ENCODE assay signal across 8 cellular contexts in genomic region chr3:15427182-15427880, GRCh38. TPM values are rescaled to one million over a fixed set of nuclear protein-coding genes. Genes with fewer than 3 reads are reported as not detected.
A peak's percentile ranks its signal among the peaks of the same experiment; 100 is the strongest.
DNase-seq lines count a peak whose midpoint lies in the region; ATAC-seq, FAIRE-seq and TF ChIP-seq lines count a peak whose summit lies in the region.

EAF1 (plus strand) TSS chr3:15427598; CDS start chr3:15427780, 182 bp downstream.
METTL6 (minus strand) TSS chr3:15427544; CDS start chr3:15426511, 1,033 bp downstream.

- intact Hi-C loops in dendritic cell treated with granulocyte-macrophage colony-stimulating factor and Interleukin-4, amounts not matched to agents 40 ng/mL and 50 ng/mL, for 4 days (cut with micrococcal nuclease), result loop anchor here (2.0 kb wide), 1 partner anchor 173 kb away; the partner anchor contains the start of genes BTD and HACL1
- intact Hi-C loops in HepG2 (cut with micrococcal nuclease; ENCODE audit: unreplicated experiment), result loop anchor here (1.0 kb wide), 1 partner anchor 130 kb away; no protein-coding TSS in a partner anchor

- peaks cover 56% of the 10 kb centered on the region for H3K4me1 Mint-ChIP-seq in activated CD4-positive, alpha-beta T cell treated with anti-CD3 and anti-CD28 coated beads, Interleukin-2, amount 10 ng/mL, durations not matched to agents 7 days and 5 days
- H3K4me1 Mint-ChIP-seq in dendritic cell treated with granulocyte-macrophage colony-stimulating factor and Interleukin-4, amounts not matched to agents 40 ng/mL and 50 ng/mL, for 4 days (ENCODE audit: low read depth), result peaks cover 50% of the 10 kb centered on the region

- no peak for TF ChIP-seq RAD21 in HepG2 (CRISPR knock-in tag; IDR thresholded peaks at IDR 0.05)

- no peak for FAIRE-seq in HepG2 (lab: Jason Lieb, UNC)

- no peak for DNase-seq in AG09309 (ENCODE audit: low read depth)
- DNase-seq in NCI-H69 (lab: John Stamatoyannopoulos, UW), result peak; percentile 84
- peak; percentile 90 for DNase-seq in activated CD4-positive, alpha-beta T cell treated with anti-CD3 and anti-CD28 coated beads, Interleukin-2, amount 10 ng/mL, durations not matched to agents 7 days and 5 days
- DNase-seq in HepG2 (ENCODE audit: low spot score), result peak; percentile 71
- peak; percentile 88 for DNase-seq in stimulated activated CD4-positive, alpha-beta T cell treated with anti-CD3 and anti-CD28 coated beads, Interleukin-4, amount 100 ng/mL, for 1 hour

- TF ChIP-seq CTCF in AG09309 (IDR thresholded peaks at IDR 0.05; ENCODE audit: control insufficient read depth, insufficient read depth, low read depth, low read length, missing control alignments) (peak; percentile 32), HepG2 (CRISPR knock-in tag; IDR thresholded peaks at IDR 0.05) (no peak; the same call in 1 of the 2 replicates)

- H3K4me3 ChIP-seq in AG09309 (ENCODE audit: control insufficient read depth, low read depth, low read length) (peak within 1 kb of the TSS; percentile 88), HepG2 (replicated peaks in 1 of 3; ENCODE audit: insufficient read depth in 1 of 3, low read depth in 2 of 3, low read length in 3 of 3) (peak within 1 kb of the TSS; percentile 91 to 99 (median 97))

- WGBS in HepG2 (ENCODE audit: low lambda C conversion rate), result 0% methylated on average over 8 of the region's 52 CpGs

- H4K20me1 ChIP-seq in HepG2 (ENCODE audit: insufficient read depth, low read length), result peaks cover 4% of the 10 kb centered on the region; the same call in 1 of the 2 replicates

- BruUV-seq in HepG2 (replicated peaks; lab: Mats Ljungman, UMichigan), result TSS peak; percentile 67

- H3K4me2 ChIP-seq in HepG2 (ENCODE audit: low read depth, low read length), result peak within 1 kb of the TSS; percentile 92

- peak within 1 kb of the TSS; percentile 71 for H2AFZ ChIP-seq in HepG2 (ENCODE audit: low read length)

- H3K27ac ChIP-seq in HepG2 (ENCODE audit: extremely low read length, insufficient read depth, low read length), result peak within 1 kb of the TSS; percentile 80

- H3K9ac ChIP-seq in HepG2 (ENCODE audit: insufficient read depth, low read depth, low read length), result peak within 1 kb of the TSS; percentile 93

- CTCF ChIA-PET in activated CD4-positive, alpha-beta T cell treated with anti-CD3 and anti-CD28 coated beads, Interleukin-2, amount 10 ng/mL, durations not matched to agents 7 days and 5 days (lab: Charles Lee), result interaction anchor here (0.6 kb wide), 1 partner anchor 24 kb away, joined by 3 read pairs; no protein-coding TSS in a partner anchor
- CTCF ChIA-PET in HepG2 (lab: Yijun Ruan, JAX; ENCODE audit: low intra/inter-chr PET ratio, low total read pairs), result no interaction called here

- H3K4me3 Mint-ChIP-seq in activated CD4-positive, alpha-beta T cell treated with anti-CD3 and anti-CD28 coated beads, Interleukin-2, amount 10 ng/mL, durations not matched to agents 7 days and 5 days, result peak within 1 kb of the TSS; percentile 89
- peak within 1 kb of the TSS; percentile 96 for H3K4me3 Mint-ChIP-seq in dendritic cell treated with granulocyte-macrophage colony-stimulating factor and Interleukin-4, amounts not matched to agents 40 ng/mL and 50 ng/mL, for 4 days

- peak; percentile 68 to 74 for TF ChIP-seq POLR2A in HepG2 (IDR thresholded peaks at IDR 0.05; ENCODE audit: insufficient read depth in 1 of 2, low read depth in 2 of 2, low read length in 2 of 2)

- H3K9me3 Mint-ChIP-seq in activated CD4-positive, alpha-beta T cell treated with anti-CD3 and anti-CD28 coated beads, Interleukin-2, amount 10 ng/mL, durations not matched to agents 7 days and 5 days, result no peaks in the 10 kb centered on the region
- no peaks in the 10 kb centered on the region for H3K9me3 Mint-ChIP-seq in dendritic cell treated with granulocyte-macrophage colony-stimulating factor and Interleukin-4, amounts not matched to agents 40 ng/mL and 50 ng/mL, for 4 days

- peaks cover 68% of the 10 kb centered on the region for H3K79me2 ChIP-seq in HepG2 (ENCODE audit: insufficient read depth, low read length)

- peaks cover 57% of the 10 kb centered on the region for H3K36me3 Mint-ChIP-seq in activated CD4-positive, alpha-beta T cell treated with anti-CD3 and anti-CD28 coated beads, Interleukin-2, amount 10 ng/mL, durations not matched to agents 7 days and 5 days (ENCODE audit: low read depth)
- peaks cover 74% of the 10 kb centered on the region for H3K36me3 Mint-ChIP-seq in dendritic cell treated with granulocyte-macrophage colony-stimulating factor and Interleukin-4, amounts not matched to agents 40 ng/mL and 50 ng/mL, for 4 days (ENCODE audit: low read depth)

- H3K27ac Mint-ChIP-seq in activated CD4-positive, alpha-beta T cell treated with anti-CD3 and anti-CD28 coated beads, Interleukin-2, amount 10 ng/mL, durations not matched to agents 7 days and 5 days, result peak within 1 kb of the TSS; percentile 90
- H3K27ac Mint-ChIP-seq in dendritic cell treated with granulocyte-macrophage colony-stimulating factor and Interleukin-4, amounts not matched to agents 40 ng/mL and 50 ng/mL, for 4 days, result peak within 1 kb of the TSS; percentile 91

- TF ChIP-seq EP300 in HepG2 (IDR thresholded peaks at IDR 0.05; ENCODE audit: low read depth in 2 of 2, low read length in 2 of 2) (no peak; a peak in 1 of 4 replicates), HepG2 (CRISPR knock-in tag; IDR thresholded peaks at IDR 0.05; ENCODE audit: borderline replicate concordance) (no peak)

- H3K4me1 ChIP-seq in HepG2 (ENCODE audit: insufficient read depth, low read length), result peaks cover 37% of the 10 kb centered on the region

- no peaks in the 10 kb centered on the region for H3K9me3 ChIP-seq in HepG2 (ENCODE audit: low read length)

- ATAC-seq in GM19025 (IDR thresholded peaks at IDR 0.05; ENCODE audit: low read depth, unreplicated experiment), result peak; percentile 92
- ATAC-seq in HG03342 (IDR thresholded peaks at IDR 0.05; ENCODE audit: unreplicated experiment), result peak; percentile 88
- ATAC-seq in HepG2, result peak; percentile 97

- POLR2A ChIA-PET in activated CD4-positive, alpha-beta T cell treated with anti-CD3 and anti-CD28 coated beads, Interleukin-2, amount 10 ng/mL, durations not matched to agents 7 days and 5 days (lab: Charles Lee), result no interaction called here
- POLR2A ChIA-PET in HepG2 (lab: Yijun Ruan, JAX), result interaction anchor here (1.0 kb wide), 1 partner anchor 127 kb away, joined by 3 read pairs; no protein-coding TSS in a partner anchor

- peaks cover 8 to 26% of the 10 kb centered on the region in 2 experiments for H3K36me3 ChIP-seq in HepG2 (replicated peaks in 1 of 2; ENCODE audit: control insufficient read depth in 1 of 2, insufficient read depth in 2 of 2, low read length in 2 of 2)

- peaks cover 0 to 5% of the 10 kb centered on the region in 2 experiments; a peak in 1 of 5 replicates for H3K27me3 ChIP-seq in HepG2 (ENCODE audit: control insufficient read depth in 1 of 2, insufficient read depth in 2 of 2, low read length in 2 of 2)

- H3K27me3 Mint-ChIP-seq in activated CD4-positive, alpha-beta T cell treated with anti-CD3 and anti-CD28 coated beads, Interleukin-2, amount 10 ng/mL, durations not matched to agents 7 days and 5 days, result no peaks in the 10 kb centered on the region
- H3K27me3 Mint-ChIP-seq in dendritic cell treated with granulocyte-macrophage colony-stimulating factor and Interleukin-4, amounts not matched to agents 40 ng/mL and 50 ng/mL, for 4 days, result no peaks in the 10 kb centered on the region

- in situ Hi-C loops in HepG2 (cut with HindIII; ENCODE audit: extremely low pct_ligation_motif_present, low pct_unique_long_range_greater_than_20kb), result loop anchor here (5.0 kb wide), 1 partner anchor 130 kb away; no protein-coding TSS in a partner anchor

RNA-seq across cellular contexts. Expression of gene EAF1, which starts in this region (rescaled TPM):
- 10 to 100 TPM; 30.6 to 32.5 TPM for total RNA-seq in activated CD4-positive, alpha-beta T cell treated with anti-CD3 and anti-CD28 coated beads, Interleukin-2, amount 10 ng/mL, durations not matched to agents 7 days and 5 days
- total RNA-seq in HepG2 (2016; rRNA removed; fragmentation: Illumina TruSeq; extraction: Trizol), result 30.0 and 38.5 TPM in 2 replicates
- 2.7 and 2.8 TPM in 2 replicates for total RNA-seq in HepG2 (2016; cell fraction: cytosol; rRNA removed; fragmentation: Illumina TruSeq; extraction: Trizol; ENCODE audit: low read depth)
- total RNA-seq in HepG2 (2016; cell fraction: insoluble cytoplasmic fraction; rRNA removed; fragmentation: Illumina TruSeq; extraction: Trizol), result 30.9 and 39.2 TPM in 2 replicates
- total RNA-seq in HepG2 (2016; cell fraction: membrane; rRNA removed; fragmentation: Illumina TruSeq; extraction: Trizol), result 13.8 and 15.2 TPM in 2 replicates
- 15.8 and 18.3 TPM in 2 replicates for total RNA-seq in HepG2 (2016; cell fraction: nucleus; rRNA removed; fragmentation: Illumina TruSeq; extraction: Trizol)
- polyA plus RNA-seq in HepG2 (2011; rRNA removed), result 8.1 and 8.4 TPM in 2 replicates
- 7.9 and 8.6 TPM in 2 replicates for polyA plus RNA-seq in HepG2 (2011; cell fraction: cytosol; rRNA removed)
- polyA plus RNA-seq in HepG2 (2011; cell fraction: nucleus; rRNA removed), result 8.3 and 10.1 TPM in 2 replicates
- 13.2 and 13.9 TPM in 2 replicates for polyA plus RNA-seq in HepG2 (2012)
- 0.75 and 0.85 TPM in 2 replicates for polyA plus RNA-seq in HepG2 (2016; cell fraction: cytosol; fragmentation: Illumina TruSeq; extraction: Trizol; ENCODE audit: low read depth)
- 26.3 and 27.8 TPM in 2 replicates for polyA plus RNA-seq in HepG2 (2016; cell fraction: insoluble cytoplasmic fraction; fragmentation: Illumina TruSeq; extraction: Trizol; ENCODE audit: low read depth)
- 3.4 and 3.8 TPM in 2 replicates for polyA plus RNA-seq in HepG2 (2016; cell fraction: membrane; fragmentation: Illumina TruSeq; extraction: Trizol; ENCODE audit: low read depth)
- 20.2 and 20.4 TPM in 2 replicates for polyA plus RNA-seq in HepG2 (2016; cell fraction: nucleus; fragmentation: Illumina TruSeq; extraction: Trizol; ENCODE audit: insufficient read depth, low read depth)
- polyA minus RNA-seq in HepG2 (2011; rRNA and poly(A)+ RNA removed; ENCODE audit: low replicate concordance), result 14.7 and 20.2 TPM in 2 replicates
- polyA minus RNA-seq in HepG2 (2011; cell fraction: cytosol; rRNA and poly(A)+ RNA removed), result 14.6 and 16.9 TPM in 2 replicates
- 7.5 and 13.4 TPM in 2 replicates for polyA minus RNA-seq in HepG2 (2011; cell fraction: nucleus; rRNA and poly(A)+ RNA removed)

RNA-seq across cellular contexts. Expression of gene METTL6, which starts in this region (rescaled TPM):
- total RNA-seq in activated CD4-positive, alpha-beta T cell treated with anti-CD3 and anti-CD28 coated beads, Interleukin-2, amount 10 ng/mL, durations not matched to agents 7 days and 5 days, result 10 to 100 TPM; 15.8 to 19.4 TPM
- 29.4 and 35.9 TPM in 2 replicates for total RNA-seq in HepG2 (2016; rRNA removed; fragmentation: Illumina TruSeq; extraction: Trizol)
- total RNA-seq in HepG2 (2016; cell fraction: cytosol; rRNA removed; fragmentation: Illumina TruSeq; extraction: Trizol; ENCODE audit: low read depth), result 22.7 and 26.8 TPM in 2 replicates
- total RNA-seq in HepG2 (2016; cell fraction: insoluble cytoplasmic fraction; rRNA removed; fragmentation: Illumina TruSeq; extraction: Trizol), result 27.2 and 36.6 TPM in 2 replicates
- total RNA-seq in HepG2 (2016; cell fraction: membrane; rRNA removed; fragmentation: Illumina TruSeq; extraction: Trizol), result 24.1 and 24.6 TPM in 2 replicates
- 19.4 and 19.9 TPM in 2 replicates for total RNA-seq in HepG2 (2016; cell fraction: nucleus; rRNA removed; fragmentation: Illumina TruSeq; extraction: Trizol)
- 17.2 and 17.3 TPM in 2 replicates for polyA plus RNA-seq in HepG2 (2011; rRNA removed)
- polyA plus RNA-seq in HepG2 (2011; cell fraction: cytosol; rRNA removed), result 14.0 and 16.7 TPM in 2 replicates
- 8.0 and 10.6 TPM in 2 replicates for polyA plus RNA-seq in HepG2 (2011; cell fraction: nucleus; rRNA removed)
- polyA plus RNA-seq in HepG2 (2012), result 14.2 and 16.9 TPM in 2 replicates
- polyA plus RNA-seq in HepG2 (2016; cell fraction: cytosol; fragmentation: Illumina TruSeq; extraction: Trizol; ENCODE audit: low read depth), result 8.7 and 10.2 TPM in 2 replicates
- 27.6 and 30.8 TPM in 2 replicates for polyA plus RNA-seq in HepG2 (2016; cell fraction: insoluble cytoplasmic fraction; fragmentation: Illumina TruSeq; extraction: Trizol; ENCODE audit: low read depth)
- 10.9 and 14.1 TPM in 2 replicates for polyA plus RNA-seq in HepG2 (2016; cell fraction: membrane; fragmentation: Illumina TruSeq; extraction: Trizol; ENCODE audit: low read depth)
- 18.8 and 19.1 TPM in 2 replicates for polyA plus RNA-seq in HepG2 (2016; cell fraction: nucleus; fragmentation: Illumina TruSeq; extraction: Trizol; ENCODE audit: insufficient read depth, low read depth)
- 17.3 and 21.1 TPM in 2 replicates for polyA minus RNA-seq in HepG2 (2011; rRNA and poly(A)+ RNA removed; ENCODE audit: low replicate concordance)
- polyA minus RNA-seq in HepG2 (2011; cell fraction: cytosol; rRNA and poly(A)+ RNA removed), result 7.7 and 9.8 TPM in 2 replicates
- polyA minus RNA-seq in HepG2 (2011; cell fraction: nucleus; rRNA and poly(A)+ RNA removed), result 20.2 and 23.5 TPM in 2 replicates
